Comparison of ENCODE assay signal across 17 cellular contexts in genomic region chr7:158579662-158580646, GRCh38. TPM values are rescaled to one million over a fixed set of nuclear protein-coding genes. Genes with fewer than 3 reads are reported as not detected.
A peak's percentile ranks its signal among the peaks of the same experiment; 100 is the strongest.
DNase-seq lines count a peak whose midpoint lies in the region; ATAC-seq and TF ChIP-seq lines count a peak whose summit lies in the region.
"Had no signal": no experiment of that assay in that cellular context is flagged by ENCODE, and none has a peak within 500 bp of the region (broad histone marks: within the 10 kb centered on the region; RNA-seq: fewer than 3 reads in every experiment).

No MANE protein-coding gene starts in this region.

- no peaks in the 10 kb centered on the region for H3K36me3 ChIP-seq in osteoblast (ENCODE audit: insufficient read depth, low read length)
- no peaks in the 10 kb centered on the region for H3K36me3 ChIP-seq in stomach
- no peaks in the 10 kb centered on the region for H3K36me3 ChIP-seq in sigmoid colon

- no peak overlapping the region for H3K4me2 ChIP-seq in osteoblast (ENCODE audit: insufficient read depth, low read length)
- H3K4me2 ChIP-seq: BLaER1 treated with 17β-estradiol and CSF1 and Interleukin-3, amounts not matched to agents 10 nM and 100 nM; GM23338 had no signal

- no peak for ATAC-seq in right cardiac atrium
- ATAC-seq: CD8-positive, alpha-beta T cell; GM23338 had no signal

- H3K27ac ChIP-seq in right cardiac atrium (ENCODE audit: low read length) (no peak overlapping the region), VCaP (peak overlapping the region; percentile 93), osteoblast (ENCODE audit: low read depth, low read length) (no peak overlapping the region), stomach (peak overlapping the region; percentile 68 to 86 (median 80)), sigmoid colon (no peak overlapping the region)
- H3K27ac ChIP-seq: BLaER1 treated with 17β-estradiol and CSF1 and Interleukin-3, amounts not matched to agents 10 nM and 100 nM had no signal

- intact Hi-C loops in cardiac septum (cut with DNase I) = no loop called here
- intact Hi-C loops in right cardiac atrium (cut with DNase I) = no loop called here
- intact Hi-C loops in stomach (cut with DNase I; ENCODE audit: low total_unique reads) = no loop called here
- intact Hi-C loops in sigmoid colon (cut with DNase I) = no loop called here

- H3K4me3 ChIP-seq in right cardiac atrium (ENCODE audit: low read length) (no peak overlapping the region), osteoblast (ENCODE audit: insufficient read depth, low read length) (no peak overlapping the region), stomach (no peak overlapping the region), sigmoid colon (no peak overlapping the region)
- H3K4me3 ChIP-seq: BLaER1 treated with 17β-estradiol and CSF1 and Interleukin-3, amounts not matched to agents 10 nM and 100 nM; GM23338 had no signal

- no peak overlapping the region for H2AFZ ChIP-seq in osteoblast (ENCODE audit: low read length)
- H2AFZ ChIP-seq: GM23338 had no signal

- WGBS in right cardiac atrium = 90% methylated on average over 9 of the region's 9 CpGs
- WGBS in stomach, 5 donors = 69 to 79% (median 74%) methylated on average over 9 of the region's 9 CpGs
- 89 to 90% methylated on average over 9 of the region's 9 CpGs for WGBS in sigmoid colon, 2 donors

- DNase-seq in cardiac septum (ENCODE audit: low spot score) (peak; percentile 1), right cardiac atrium (no peak), osteoblast (ENCODE audit: insufficient read length, low spot score, missing footprints) (peak; percentile 27), stomach (no peak), sigmoid colon (no peak), NCI-H1417 treated with DMSO at 0.1 percent for 48 hours (lab: John Stamatoyannopoulos, UW) (no peak), glomerular visceral epithelial cell (ENCODE audit: extremely low spot score) (no peak)
- DNase-seq: 8988T; CD8-positive, alpha-beta T cell; DMS 273 treated with DMSO at 0.1 percent for 48 hours; DMS79; GDM1; HCEC 1CT; HFFc6 had no signal

- no peak for TF ChIP-seq POLR2A in stomach (IDR thresholded peaks at IDR 0.05)
- no peak for TF ChIP-seq POLR2A in sigmoid colon (IDR thresholded peaks at IDR 0.05)

- H3K27me3 ChIP-seq in right cardiac atrium (ENCODE audit: control insufficient read depth, insufficient read depth) = no peaks in the 10 kb centered on the region
- no peaks in the 10 kb centered on the region for H3K27me3 ChIP-seq in osteoblast (ENCODE audit: insufficient read depth, low read length)
- H3K27me3 ChIP-seq in stomach = peaks cover 0 to 39% (median 0%) of the 10 kb centered on the region in 3 donors
- H3K27me3 ChIP-seq in sigmoid colon = peaks cover 0 to 36% (median 17%) of the 10 kb centered on the region in 3 donors
- H3K27me3 ChIP-seq: BLaER1 treated with 17β-estradiol and CSF1 and Interleukin-3, amounts not matched to agents 10 nM and 100 nM had no signal

- no peaks in the 10 kb centered on the region for H3K79me2 ChIP-seq in osteoblast (ENCODE audit: insufficient read depth, low read length)

- TF ChIP-seq EP300 in stomach (IDR thresholded peaks at IDR 0.05) (no peak), sigmoid colon (IDR thresholded peaks at IDR 0.05) (no peak)

- H3K4me1 ChIP-seq in right cardiac atrium (ENCODE audit: control insufficient read depth, insufficient read depth, low read length) (no peaks in the 10 kb centered on the region), osteoblast (ENCODE audit: insufficient read depth, low read length) (no peaks in the 10 kb centered on the region), stomach (peaks cover 0 to 43% (median 16%) of the 10 kb centered on the region in 4 donors), sigmoid colon (no peaks in the 10 kb centered on the region)

- TF ChIP-seq CTCF in VCaP (conservative IDR thresholded peaks at IDR 0.05) = no peak
- TF ChIP-seq CTCF in osteoblast (IDR thresholded peaks at IDR 0.05; ENCODE audit: extremely low read depth, low read depth, low read length) = no peak
- no peak for TF ChIP-seq CTCF in stomach (IDR thresholded peaks at IDR 0.05)
- TF ChIP-seq CTCF in sigmoid colon (IDR thresholded peaks at IDR 0.05) = no peak

- H3K9me3 ChIP-seq in right cardiac atrium (ENCODE audit: control insufficient read depth, low read length) (no peaks in the 10 kb centered on the region), osteoblast (ENCODE audit: low read depth, low read length) (peaks cover 1% of the 10 kb centered on the region), stomach (peaks cover 0 to 16% (median 15%) of the 10 kb centered on the region in 4 donors), sigmoid colon (peaks cover 0 to 10% (median 8%) of the 10 kb centered on the region in 4 donors)

- H4K20me1 ChIP-seq in osteoblast (ENCODE audit: insufficient read depth, low read length) = no peaks in the 10 kb centered on the region
- H4K20me1 ChIP-seq: BLaER1 treated with 17β-estradiol and CSF1 and Interleukin-3, amounts not matched to agents 10 nM and 100 nM had no signal

RNA-seq across cellular contexts. Expression of gene PTPRN2, which starts 7.7 kb away (rescaled TPM):
- total RNA-seq in cardiac septum (0.92 TPM), right cardiac atrium (1 to 10 TPM; 1.5 to 3.9 (median 2.8) TPM), osteoblast (0.36 and 0.88 TPM in 2 replicates), stomach (100 to 1,000 TPM in 1 of 5 donors, 10 to 100 TPM in 4; 35.8 to 136 (median 66.3) TPM), sigmoid colon (1 to 10 TPM; 4.9 to 7.1 (median 5.4) TPM)
- polyA plus RNA-seq in right cardiac atrium (1.9 TPM), stomach (10 to 100 TPM in 1 of 3 donors, 1 to 10 TPM in 2; 4.9 to 10.8 (median 9.0) TPM), sigmoid colon (1 to 10 TPM; 3.2 to 6.6 (median 5.5) TPM)

Comparison
In these comparisons a context has a peak if more than half of its experiments do, and no peak if none do; other contexts are left out.
1. DNase-seq: peak in cardiac septum (single experiment) and osteoblast (single experiment); none in right cardiac atrium (0 of 3), stomach (single experiment), sigmoid colon (single experiment), NCI-H1417 treated with DMSO at 0.1 percent for 48 hours (single experiment) and glomerular visceral epithelial cell (single experiment).
2. H3K27ac ChIP-seq: peak in VCaP (single experiment) and stomach (5 of 5); none in right cardiac atrium (single experiment), osteoblast (single experiment) and sigmoid colon (0 of 4).
3. RNA of gene PTPRN2, which starts 7.7 kb away (total RNA-seq): 35.8 to 136 TPM in stomach; 4.9 to 7.1 TPM in sigmoid colon, 1.5 to 3.9 TPM in right cardiac atrium, 0.92 TPM in cardiac septum (single experiment) and 0.36 to 0.88 TPM in osteoblast; every median in the first group is over 4 times any median in the second.